ENCODE assay signal across 30 cellular contexts in the genomic region with DNA sequence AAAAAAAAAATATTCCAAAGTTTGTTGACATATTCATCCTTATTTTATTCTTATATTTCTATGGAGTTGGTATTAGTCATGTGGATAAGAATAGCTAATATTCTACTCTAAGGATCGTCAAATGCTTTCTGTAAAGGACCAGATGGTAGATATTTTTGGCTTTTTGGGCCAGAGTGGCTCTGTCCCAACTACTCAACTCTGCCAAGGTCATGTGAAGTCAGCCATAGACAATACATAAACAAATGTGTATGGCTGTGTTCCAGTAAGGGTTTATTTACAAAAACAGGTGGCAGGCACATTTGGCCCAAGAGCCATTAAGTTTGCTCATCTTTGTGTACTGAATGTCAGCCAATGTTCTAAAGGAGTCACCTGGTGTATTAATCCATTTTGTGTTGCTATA.
DNase-seq lines count a peak whose midpoint lies in the region; FAIRE-seq and TF ChIP-seq lines count a peak whose summit lies in the region.
"Had no signal": no experiment of that assay in that cellular context is flagged by ENCODE, and none has a peak within 500 bp of the region (broad histone marks: within the 10 kb centered on the region; RNA-seq: fewer than 3 reads in every experiment).

No MANE protein-coding gene starts in this region.

- DNase-seq in AG10803 (ENCODE audit: low read depth), result peak; percentile 75
- DNase-seq in NCI-H345 (lab: John Stamatoyannopoulos, UW), result peak; percentile 32
- peak; percentile 55 for DNase-seq in cerebellum (ENCODE audit: low spot score)
- no peak for DNase-seq in HTR-8/SVneo (ENCODE audit: insufficient read length, low spot score)
- DNase-seq in activated naive CD4-positive, alpha-beta T cell treated with Interleukin-2 at 50 U/mL for 16 hours, result no peak
- DNase-seq in LoVo (ENCODE audit: low spot score), result no peak
- no peak for DNase-seq in germinal center (ENCODE audit: low spot score)
- DNase-seq: activated effector memory CD4-positive, alpha-beta T cell treated with anti-CD3 and anti-CD28 coated beads, Interleukin-2, amount 50 U/mL, for 16 hours; activated naive CD8-positive, alpha-beta T cell treated with anti-CD3 and anti-CD28 coated beads, Interleukin-2, amount 10 ng/mL, durations not matched to agents 7 days and 5 days; activated T-cell treated with anti-CD3 and anti-CD28 coated beads, Interleukin-2, amount 50 U/mL, for 24 hours; AML-193; CD4-positive, alpha-beta memory T cell; effector CD8-positive, alpha-beta T cell; head of caudate nucleus; Karpas-422; NCI-H2081; NCI-H510A; stimulated activated CD4-positive, alpha-beta T cell treated with anti-CD3 and anti-CD28 coated beads, Interleukin-2, amount 100 ng/mL, for 48 hours; stomach; uterus had no signal

- no peaks in the 10 kb centered on the region for H3K36me3 ChIP-seq in HUES6 (ENCODE audit: control insufficient read depth, insufficient read depth, low read length)
- H3K36me3 ChIP-seq: ascending aorta, HAP-1, neutrophil, prostate gland, stomach, uterus had no signal

- 0 out of 2 replicates have a peak overlapping the region, but pooled peaks have one; percentile 76 for H3K27ac ChIP-seq in HUES6 (ENCODE audit: low read depth, low read length)
- H3K27ac ChIP-seq: ascending aorta, coronary artery, epithelial cell of prostate, neutrophil, prostate gland, SK-N-MC, stomach, uterus had no signal

- no peaks in the 10 kb centered on the region for H3K27me3 ChIP-seq in HUES6 (ENCODE audit: control insufficient read depth, insufficient read depth, low read length)
- H3K27me3 ChIP-seq: ascending aorta, neutrophil, uterus had no signal

- peaks cover 54% of the 10 kb centered on the region for H3K4me1 ChIP-seq in HUES6 (ENCODE audit: control insufficient read depth, insufficient read depth, low read length)
- H3K4me1 ChIP-seq: prostate gland, stomach had no signal

- TF ChIP-seq CTCF in AG10803 (conservative IDR thresholded peaks at IDR 0.05; ENCODE audit: low read length), result no peak

- H3K9me3 ChIP-seq in HUES6 (ENCODE audit: control insufficient read depth, insufficient read depth, low read depth, low read length), result no peaks in the 10 kb centered on the region
- H3K9me3 ChIP-seq: ascending aorta, HAP-1, neutrophil, prostate gland, stomach, uterus had no signal

- H3K9ac ChIP-seq in HUES6 (ENCODE audit: low read length), result no peak overlapping the region

- H3K4me3 ChIP-seq in AG10803 (ENCODE audit: low read length) (no peak overlapping the region), HUES6 (ENCODE audit: low read depth, low read length) (no peak overlapping the region)
- H3K4me3 ChIP-seq: ascending aorta, coronary artery, HAP-1, prostate gland, SK-N-MC, stomach, uterus had no signal

- FAIRE-seq in HTR-8/SVneo (lab: Jason Lieb, UNC), result no peak
- FAIRE-seq: A204.1, keratinocyte had no signal

Comparison
In these comparisons a context has a peak if more than half of its experiments do, and no peak if none do; other contexts are left out.
1. DNase-seq: peak in AG10803 (single experiment), NCI-H345 (single experiment) and cerebellum (single experiment); none in HTR-8/SVneo (single experiment), activated naive CD4-positive, alpha-beta T cell treated with Interleukin-2 at 50 U/mL for 16 hours (single experiment), LoVo (single experiment) and germinal center (single experiment).